Comparison of ENCODE assay signal across 31 cellular contexts in genomic region chr1:3383679-3384078, GRCh38.
"Had no signal": no experiment of that assay in that cellular context is flagged by ENCODE, and none has a peak within 500 bp of the region (broad histone marks: within the 10 kb centered on the region; RNA-seq: fewer than 3 reads in every experiment).

No MANE protein-coding gene starts in this region.

- H3K36me3 ChIP-seq: breast epithelium, esophagus muscularis mucosa, gastrocnemius medialis, WERI-Rb-1 had no signal

- H3K4me3 Mint-ChIP-seq: activated B cell treated with CpG ODN at 0.5 μM for 24 hours; activated CD8-positive, alpha-beta T cell treated with anti-CD3 and anti-CD28 coated beads for 36 hours; activated naive CD8-positive, alpha-beta T cell treated with anti-CD3 and anti-CD28 coated beads, Interleukin-2, amount 10 ng/mL, durations not matched to agents 7 days and 5 days; activated T-cell treated with anti-CD3 and anti-CD28 coated beads, Interleukin-2, amount 50 U/mL, for 4 hours; activated T-helper 17 cell treated with anti-CD3 and anti-CD28 coated beads, Interleukin-2, amount 50 U/mL, for 72 hours; brain; T-helper 2 cell treated with Interferon-gamma antibody and Interleukin-4, amounts not matched to agents 5 μg/mL and 100 μg/mL, for 36 hours had no signal

- H3K4me1 Mint-ChIP-seq: activated B cell treated with CpG ODN at 0.5 μM for 24 hours; activated naive CD8-positive, alpha-beta T cell treated with anti-CD3 and anti-CD28 coated beads, Interleukin-2, amount 10 ng/mL, durations not matched to agents 7 days and 5 days; activated T-helper 17 cell treated with anti-CD3 and anti-CD28 coated beads, Interleukin-2, amount 50 U/mL, for 72 hours; T-helper 17 cell had no signal

- H3K27me3 Mint-ChIP-seq: brain had no signal

- FAIRE-seq: colon had no signal

- DNase-seq: activated B cell treated with CpG ODN at 0.5 μM for 24 hours; activated CD4-positive, alpha-beta T cell treated with anti-CD3 and anti-CD28 coated beads for 48 hours; activated CD4-positive, alpha-beta T cell treated with anti-CD3 and anti-CD28 coated beads, Interleukin-2, amount 50 U/mL, for 1 hour; activated CD4-positive, alpha-beta T cell treated with anti-CD3 and anti-CD28 coated beads, Interleukin-2, amount 50 U/mL, for 48 hours; activated CD8-positive, alpha-beta memory T cell treated with anti-CD3 and anti-CD28 coated beads for 24 hours; activated CD8-positive, alpha-beta T cell treated with anti-CD3 and anti-CD28 coated beads for 36 hours; activated effector memory CD4-positive, alpha-beta T cell treated with Interleukin-2 at 50 U/mL for 16 hours; activated gamma-delta T cell treated with Interleukin-2 at 50 U/mL for 16 hours; activated naive CD4-positive, alpha-beta T cell treated with Interleukin-2 at 50 U/mL for 16 hours; activated naive CD8-positive, alpha-beta T cell treated with anti-CD3 and anti-CD28 coated beads, Interleukin-2, amount 10 ng/mL, durations not matched to agents 7 days and 5 days; activated T-cell treated with anti-CD3 and anti-CD28 coated beads, Interleukin-2, amount 50 U/mL, for 4 hours; cortex of kidney; dermis blood vessel endothelial cell; effector CD4-positive, alpha-beta T cell; erythroblast; foreskin keratinocyte; gastrocnemius medialis; heart right ventricle; T-helper 17 cell; T1000; WERI-Rb-1 had no signal

- H3K9me3 Mint-ChIP-seq: activated B cell treated with CpG ODN at 0.5 μM for 24 hours; activated CD8-positive, alpha-beta T cell treated with anti-CD3 and anti-CD28 coated beads for 36 hours; activated naive CD4-positive, alpha-beta T cell treated with anti-CD3 and anti-CD28 coated beads, Interleukin-2, amount 50 U/mL, for 72 hours; activated naive CD8-positive, alpha-beta T cell treated with anti-CD3 and anti-CD28 coated beads, Interleukin-2, amount 10 ng/mL, durations not matched to agents 7 days and 5 days; activated T-cell treated with anti-CD3 and anti-CD28 coated beads, Interleukin-2, amount 50 U/mL, for 4 hours; activated T-helper 17 cell treated with anti-CD3 and anti-CD28 coated beads, Interleukin-2, amount 50 U/mL, for 72 hours; brain; effector memory CD8-positive, alpha-beta T cell; T-helper 2 cell treated with Interferon-gamma antibody and Interleukin-4, amounts not matched to agents 5 μg/mL and 100 μg/mL, for 36 hours had no signal

- H3K27ac Mint-ChIP-seq: activated B cell treated with CpG ODN at 0.5 μM for 24 hours; activated CD8-positive, alpha-beta T cell treated with anti-CD3 and anti-CD28 coated beads for 36 hours; activated naive CD4-positive, alpha-beta T cell treated with anti-CD3 and anti-CD28 coated beads, Interleukin-2, amount 50 U/mL, for 72 hours; activated naive CD8-positive, alpha-beta T cell treated with anti-CD3 and anti-CD28 coated beads, Interleukin-2, amount 10 ng/mL, durations not matched to agents 7 days and 5 days; activated T-helper 17 cell treated with anti-CD3 and anti-CD28 coated beads, Interleukin-2, amount 50 U/mL, for 72 hours; T-helper 17 cell; T-helper 2 cell treated with Interferon-gamma antibody and Interleukin-4, amounts not matched to agents 5 μg/mL and 100 μg/mL, for 36 hours had no signal

- H3K27me3 ChIP-seq: ascending aorta, foreskin keratinocyte had no signal

- ATAC-seq: activated CD4-positive, CD25-positive, alpha-beta regulatory T cell treated with anti-CD3 and anti-CD28 coated beads, Interleukin-2, amount 50 U/mL, for 24 hours; activated CD8-positive, alpha-beta T cell treated with anti-CD3 and anti-CD28 coated beads for 36 hours; activated naive CD4-positive, alpha-beta T cell treated with anti-CD3 and anti-CD28 coated beads, Interleukin-2, amount 50 U/mL, for 72 hours; activated T-cell treated with anti-CD3 and anti-CD28 coated beads, Interleukin-2, amount 50 U/mL, for 4 hours; activated T-helper 17 cell treated with anti-CD3 and anti-CD28 coated beads, Interleukin-2, amount 50 U/mL, for 72 hours; foreskin keratinocyte; gastrocnemius medialis; T-helper 17 cell had no signal

- H3K36me3 Mint-ChIP-seq: activated naive CD4-positive, alpha-beta T cell treated with anti-CD3 and anti-CD28 coated beads, Interleukin-2, amount 50 U/mL, for 72 hours; activated naive CD8-positive, alpha-beta T cell treated with anti-CD3 and anti-CD28 coated beads, Interleukin-2, amount 10 ng/mL, durations not matched to agents 7 days and 5 days; brain had no signal

- H3K4me3 ChIP-seq: ascending aorta, breast epithelium, esophagus muscularis mucosa, gastrocnemius medialis, heart right ventricle had no signal
